Comparison of ENCODE assay signal across 28 cellular contexts in the genomic region with DNA sequence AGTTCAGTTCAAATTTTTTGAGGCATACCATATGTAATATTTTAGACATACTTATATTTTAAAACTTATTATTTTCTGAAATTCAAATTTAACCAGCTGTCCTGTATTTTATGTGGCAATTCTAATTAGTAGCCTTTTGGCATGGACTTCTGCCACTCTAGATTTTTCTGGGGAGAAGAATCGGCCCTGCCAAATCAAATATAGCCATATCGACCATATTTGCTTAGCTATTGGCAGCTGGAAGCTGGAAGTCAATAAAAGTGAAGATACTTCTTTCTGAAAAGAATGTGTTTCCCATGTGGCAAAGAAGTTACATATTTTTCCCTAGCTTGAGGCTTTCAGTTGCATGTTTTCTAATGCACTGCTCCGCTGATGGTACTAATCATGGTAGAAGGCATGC.
"Had no signal": no experiment of that assay in that cellular context is flagged by ENCODE, and none has a peak within 500 bp of the region (broad histone marks: within the 10 kb centered on the region; RNA-seq: fewer than 3 reads in every experiment).

No MANE protein-coding gene starts in this region.

- FAIRE-seq: bronchial epithelial cell had no signal

- H3K4me3 ChIP-seq: coronary artery, dorsolateral prefrontal cortex, esophagus muscularis mucosa, gastrocnemius medialis had no signal

- ATAC-seq: activated CD4-positive, alpha-beta T cell treated with anti-CD3 and anti-CD28 coated beads for 36 hours; activated CD8-positive, alpha-beta memory T cell treated with anti-CD3 and anti-CD28 coated beads, Interleukin-2, amount 10 ng/mL, durations not matched to agents 7 days and 5 days; activated CD8-positive, alpha-beta T cell treated with anti-CD3 and anti-CD28 coated beads, Interleukin-2, amount 10 ng/mL, durations not matched to agents 7 days and 5 days; activated naive CD4-positive, alpha-beta T cell treated with anti-CD3 and anti-CD28 coated beads, Interleukin-2, amount 50 U/mL, for 72 hours; foreskin keratinocyte; gastrocnemius medialis; T-helper 17 cell had no signal

- H3K27me3 ChIP-seq: brain microvascular endothelial cell, dorsolateral prefrontal cortex, esophagus muscularis mucosa, foreskin keratinocyte, gastrocnemius medialis had no signal

- H3K4me1 ChIP-seq: foreskin keratinocyte had no signal

- H3K9me3 ChIP-seq: esophagus muscularis mucosa, gastrocnemius medialis had no signal

- H3K27ac ChIP-seq: brain microvascular endothelial cell, coronary artery, dorsolateral prefrontal cortex, esophagus muscularis mucosa, foreskin keratinocyte, gastrocnemius medialis had no signal

- H3K36me3 ChIP-seq: brain microvascular endothelial cell, esophagus muscularis mucosa, gastrocnemius medialis had no signal

- DNase-seq: activated CD4-positive, alpha-beta memory T cell treated with anti-CD3 and anti-CD28 coated beads for 36 hours; activated CD4-positive, alpha-beta T cell treated with anti-CD3 and anti-CD28 coated beads for 36 hours; activated CD4-positive, alpha-beta T cell treated with anti-CD3 and anti-CD28 coated beads, Interleukin-2, amount 10 ng/mL, durations not matched to agents 24 days and 14 days; activated CD4-positive, CD25-positive, alpha-beta regulatory T cell; activated CD4-positive, CD25-positive, alpha-beta regulatory T cell treated with anti-CD3 and anti-CD28 coated beads, Interleukin-2, amount 50 U/mL, for 72 hours; activated CD8-positive, alpha-beta memory T cell treated with anti-CD3 and anti-CD28 coated beads, Interleukin-2, amount 10 ng/mL, durations not matched to agents 7 days and 5 days; activated CD8-positive, alpha-beta memory T cell treated with anti-CD3 and anti-CD28 coated beads, Interleukin-2, amount 50 U/mL, for 4 hours; activated CD8-positive, alpha-beta T cell treated with anti-CD3 and anti-CD28 coated beads, Interleukin-2, amount 10 ng/mL, durations not matched to agents 7 days and 5 days; activated effector memory CD4-positive, alpha-beta T cell treated with anti-CD3 and anti-CD28 coated beads, Interleukin-2, amount 50 U/mL, for 16 hours; activated naive CD4-positive, alpha-beta T cell treated with anti-CD3 and anti-CD28 coated beads, Interleukin-2, amount 10 ng/mL, durations not matched to agents 7 days and 5 days; activated T-cell treated with anti-CD3 and anti-CD28 coated beads, Interleukin-2, amount 50 U/mL, for 1 hour; activated T-cell treated with anti-CD3 and anti-CD28 coated beads, Interleukin-2, amount 50 U/mL, for 48 hours; amniotic stem cell; anterior cingulate cortex; brain microvascular endothelial cell; dorsolateral prefrontal cortex; effector memory CD4-positive, alpha-beta T cell; erythroblast; foreskin keratinocyte; gastrocnemius medialis; glutamatergic neuron; T-helper 1 cell; T-helper 17 cell; T1000 had no signal
